In the genomic region with DNA sequence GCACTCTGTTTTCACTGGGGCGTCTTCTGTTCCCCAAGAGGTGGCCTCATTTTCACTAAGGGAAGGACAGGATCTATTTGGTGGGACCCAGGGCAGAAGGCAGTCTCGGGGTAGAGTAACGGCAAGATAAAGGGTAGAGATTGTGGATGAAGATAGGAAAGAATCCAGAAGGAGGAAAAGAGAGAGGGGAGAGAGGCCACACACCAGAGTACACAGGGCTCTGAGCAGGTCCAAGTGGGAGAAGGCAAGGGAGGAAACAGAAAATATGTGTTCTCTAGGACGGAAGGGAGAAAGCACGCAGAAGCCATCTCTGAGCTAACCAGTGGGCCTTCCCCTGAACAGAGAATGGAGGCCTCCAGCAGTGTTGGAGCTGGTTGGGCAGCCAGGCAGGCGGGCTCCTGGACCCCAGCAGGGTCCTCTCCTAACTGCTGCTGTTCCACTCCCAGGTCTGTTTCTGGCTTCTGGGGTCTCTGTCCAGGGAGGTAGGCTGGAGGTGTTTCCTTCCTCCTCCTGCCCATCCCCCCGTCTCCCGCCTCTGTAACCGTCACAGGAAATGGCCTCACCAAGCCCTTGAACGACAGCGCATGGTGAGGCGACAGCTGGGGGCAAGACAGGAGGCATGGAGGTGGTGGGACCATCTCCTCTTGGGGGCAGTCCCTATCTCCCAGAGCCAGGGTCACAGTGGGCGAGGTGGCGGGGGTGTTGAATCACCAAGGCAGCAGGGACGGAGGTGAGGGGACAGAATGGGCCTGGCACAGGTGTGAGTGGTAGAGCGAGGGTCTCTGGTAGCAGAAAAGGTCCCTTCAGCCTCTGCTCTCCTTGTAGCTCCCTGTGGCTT, we compare ENCODE assay signal across 8 cellular contexts. TPM values are rescaled to one million over a fixed set of nuclear protein-coding genes. Genes with fewer than 3 reads are reported as not detected.
A peak's percentile ranks its signal among the peaks of the same experiment; 100 is the strongest.
DNase-seq lines count a peak whose midpoint lies in the region; ATAC-seq and TF ChIP-seq lines count a peak whose summit lies in the region.

No MANE protein-coding gene starts in this region.

- peaks cover 0 to 9% (median 8%) of the 10 kb centered on the region in 4 donors for H3K4me1 ChIP-seq in esophagus muscularis mucosa

- peaks cover 39% of the 10 kb centered on the region for H3K4me1 Mint-ChIP-seq in WTC11
- H3K4me1 Mint-ChIP-seq in stimulated activated naive CD8-positive, alpha-beta T cell treated with anti-CD3 and anti-CD28 coated beads, Interleukin-15, amount 100 ng/mL, for 72 hours: peaks cover 86% of the 10 kb centered on the region

- peak overlapping the region; percentile 14; the same call in 1 of the 2 replicates for H3K27ac Mint-ChIP-seq in WTC11
- H3K27ac Mint-ChIP-seq in stimulated activated naive CD8-positive, alpha-beta T cell treated with anti-CD3 and anti-CD28 coated beads, Interleukin-15, amount 100 ng/mL, for 72 hours: peak overlapping the region; percentile 99 to 100

- no peak overlapping the region for H3K4me3 Mint-ChIP-seq in WTC11
- H3K4me3 Mint-ChIP-seq in stimulated activated naive CD8-positive, alpha-beta T cell treated with anti-CD3 and anti-CD28 coated beads, Interleukin-15, amount 100 ng/mL, for 72 hours: peak overlapping the region; percentile 99 to 100

- TF ChIP-seq EP300 in esophagus muscularis mucosa (IDR thresholded peaks at IDR 0.05): no peak

- no peaks in the 10 kb centered on the region; the same call in 1 of the 2 replicates for H3K27me3 Mint-ChIP-seq in WTC11 (ENCODE audit: low read depth)
- no peaks in the 10 kb centered on the region for H3K27me3 Mint-ChIP-seq in stimulated activated naive CD8-positive, alpha-beta T cell treated with anti-CD3 and anti-CD28 coated beads, Interleukin-15, amount 100 ng/mL, for 72 hours

- TF ChIP-seq POLR2A in esophagus muscularis mucosa (IDR thresholded peaks at IDR 0.05; ENCODE audit: low read depth): no peak

- H3K4me3 ChIP-seq in esophagus muscularis mucosa: peak overlapping the region in 3 of 4 donors; percentile 20 to 43 (median 25)

- ATAC-seq in HG02759 (IDR thresholded peaks at IDR 0.05; ENCODE audit: unreplicated experiment): peak; percentile 33
- no peak for ATAC-seq in WTC11
- peak; percentile 65 for ATAC-seq in stimulated activated naive CD8-positive, alpha-beta T cell treated with anti-CD3 and anti-CD28 coated beads, Interleukin-15, amount 100 ng/mL, for 72 hours
- ATAC-seq in GM21360 (IDR thresholded peaks at IDR 0.05; ENCODE audit: unreplicated experiment): no peak
- no peak for ATAC-seq in left lobe of liver

- H3K36me3 ChIP-seq in esophagus muscularis mucosa: no peaks in the 10 kb centered on the region

- no peaks in the 10 kb centered on the region for H3K9me3 ChIP-seq in esophagus muscularis mucosa

- H3K36me3 Mint-ChIP-seq in WTC11: no peaks in the 10 kb centered on the region

- POLR2A ChIA-PET in WTC11 (lab: Charles Lee): no interaction called here

- TF ChIP-seq CTCF in WTC11 (IDR thresholded peaks at IDR 0.05) (no peak), esophagus muscularis mucosa (IDR thresholded peaks at IDR 0.05) (no peak)

- peaks cover 0 to 12% (median 0%) of the 10 kb centered on the region in 4 donors for H3K27me3 ChIP-seq in esophagus muscularis mucosa

- no peak for DNase-seq in WTC11 (ENCODE audit: low spot score)
- no peak for DNase-seq in esophagus muscularis mucosa (ENCODE audit: extremely low spot score)
- DNase-seq in stimulated activated naive CD8-positive, alpha-beta T cell treated with anti-CD3 and anti-CD28 coated beads, Interleukin-15, amount 100 ng/mL, for 72 hours: peak; percentile 63 to 80
- DNase-seq in left lobe of liver (ENCODE audit: low spot score): no peak
- DNase-seq in EL: no peak
- DNase-seq in NCI-H187 treated with DMSO at 0.1 percent for 48 hours (lab: John Stamatoyannopoulos, UW): no peak

- peak overlapping the region in 3 of 4 donors; percentile 4 to 43 (median 39) for H3K27ac ChIP-seq in esophagus muscularis mucosa (replicated peaks in 1 of 4)

- intact Hi-C loops in esophagus muscularis mucosa (cut with DNase I): no loop called here

- CTCF ChIA-PET in WTC11 (lab: Charles Lee): interaction anchor here (0.9 to 3.1 kb wide), 5 partner anchors 24 to 33 kb away, joined by 3 to 9 read pairs (median 4); no protein-coding TSS in a partner anchor

- 70% methylated on average over 15 of the region's 16 CpGs for WGBS in esophagus muscularis mucosa

- no peaks in the 10 kb centered on the region for H3K9me3 Mint-ChIP-seq in WTC11
- no peaks in the 10 kb centered on the region for H3K9me3 Mint-ChIP-seq in stimulated activated naive CD8-positive, alpha-beta T cell treated with anti-CD3 and anti-CD28 coated beads, Interleukin-15, amount 100 ng/mL, for 72 hours

TF ChIP-seq in WTC11, 78 proteins besides CTCF, POLR2A, EP300 and RAD21 (continues in another document):
- no peak for TF ChIP-seq PREB (CRISPR knock-in tag; IDR thresholded peaks at IDR 0.05; ENCODE audit: borderline replicate concordance)
- no peak for TF ChIP-seq NFE2L1 (CRISPR knock-in tag; IDR thresholded peaks at IDR 0.05)
- TF ChIP-seq JUN (CRISPR knock-in tag; IDR thresholded peaks at IDR 0.05): no peak
- no peak for TF ChIP-seq RORB (CRISPR knock-in tag; IDR thresholded peaks at IDR 0.05)
- TF ChIP-seq, protein P1, sequence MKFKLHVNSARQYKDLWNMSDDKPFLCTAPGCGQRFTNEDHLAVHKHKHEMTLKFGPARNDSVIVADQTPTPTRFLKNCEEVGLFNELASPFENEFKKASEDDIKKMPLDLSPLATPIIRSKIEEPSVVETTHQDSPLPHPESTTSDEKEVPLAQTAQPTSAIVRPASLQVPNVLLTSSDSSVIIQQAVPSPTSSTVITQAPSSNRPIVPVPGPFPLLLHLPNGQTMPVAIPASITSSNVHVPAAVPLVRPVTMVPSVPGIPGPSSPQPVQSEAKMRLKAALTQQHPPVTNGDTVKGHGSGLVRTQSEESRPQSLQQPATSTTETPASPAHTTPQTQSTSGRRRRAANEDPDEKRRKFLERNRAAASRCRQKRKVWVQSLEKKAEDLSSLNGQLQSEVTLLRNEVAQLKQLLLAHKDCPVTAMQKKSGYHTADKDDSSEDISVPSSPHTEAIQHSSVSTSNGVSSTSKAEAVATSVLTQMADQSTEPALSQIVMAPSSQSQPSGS (CRISPR knock-in tag; IDR thresholded peaks at IDR 0.05; ENCODE audit: borderline replicate concordance, low read depth): no peak
- no peak for TF ChIP-seq E2F5 (CRISPR knock-in tag; IDR thresholded peaks at IDR 0.05)
- no peak for TF ChIP-seq CREB1 (CRISPR knock-in tag; IDR thresholded peaks at IDR 0.05)
- no peak for TF ChIP-seq CREM (CRISPR knock-in tag; IDR thresholded peaks at IDR 0.05)
- no peak for TF ChIP-seq ATF1 (CRISPR knock-in tag; IDR thresholded peaks at IDR 0.05)

RNA-seq across cellular contexts. Expression of gene PTPN7, which starts 0.6 kb away (rescaled TPM):
- total RNA-seq in WTC11 (2021) (0.98 to 1.1 TPM (median 1.1 TPM) in 3 replicates), esophagus muscularis mucosa (1 to 10 TPM in 2 of 4 donors, under 1 TPM in 2; 0.78 to 2.5 (median 1.3) TPM), left lobe of liver (0.86 TPM)

RNA-seq across cellular contexts. Expression of gene ARL8A, which starts 15.2 kb away (rescaled TPM):
- total RNA-seq in WTC11 (2021): 47.2 to 58.5 TPM (median 50.9 TPM) in 3 replicates
- total RNA-seq in esophagus muscularis mucosa: 10 to 100 TPM; 41.1 to 60.8 (median 53.6) TPM
- total RNA-seq in left lobe of liver: 34.6 TPM

RNA-seq across cellular contexts. Expression of gene LGR6, which starts 33.8 kb away (rescaled TPM):
- total RNA-seq in WTC11 (2021) (0.78 to 1.1 TPM (median 1.1 TPM) in 3 replicates), esophagus muscularis mucosa (1 to 10 TPM in 1 of 4 donors, under 1 TPM in 2, not detected in 1; under 0.01 to 1.2 (median 0.78) TPM), left lobe of liver (1.4 TPM)

RNA-seq across cellular contexts. Expression of gene GPR37L1, which starts 37.0 kb away (rescaled TPM):
- total RNA-seq in WTC11 (2021) (0.07 to 0.16 TPM (median 0.09 TPM) in 3 replicates), esophagus muscularis mucosa (under 1 TPM in 3 of 4 donors, not detected in 1; 0.17 to 0.69 (median 0.58) TPM), left lobe of liver (not detected)

Comparison
In these comparisons a context has a peak if more than half of its experiments do, and no peak if none do; other contexts are left out.
1. ATAC-seq: peak in HG02759 (single experiment) and stimulated activated naive CD8-positive, alpha-beta T cell treated with anti-CD3 and anti-CD28 coated beads, Interleukin-15, amount 100 ng/mL, for 72 hours (single experiment); none in WTC11 (single experiment), GM21360 (single experiment) and left lobe of liver (single experiment).
2. DNase-seq: peak in stimulated activated naive CD8-positive, alpha-beta T cell treated with anti-CD3 and anti-CD28 coated beads, Interleukin-15, amount 100 ng/mL, for 72 hours (2 of 2); none in WTC11 (single experiment), esophagus muscularis mucosa (single experiment), left lobe of liver (single experiment), EL (single experiment) and NCI-H187 treated with DMSO at 0.1 percent for 48 hours (single experiment).